In the genomic region with DNA sequence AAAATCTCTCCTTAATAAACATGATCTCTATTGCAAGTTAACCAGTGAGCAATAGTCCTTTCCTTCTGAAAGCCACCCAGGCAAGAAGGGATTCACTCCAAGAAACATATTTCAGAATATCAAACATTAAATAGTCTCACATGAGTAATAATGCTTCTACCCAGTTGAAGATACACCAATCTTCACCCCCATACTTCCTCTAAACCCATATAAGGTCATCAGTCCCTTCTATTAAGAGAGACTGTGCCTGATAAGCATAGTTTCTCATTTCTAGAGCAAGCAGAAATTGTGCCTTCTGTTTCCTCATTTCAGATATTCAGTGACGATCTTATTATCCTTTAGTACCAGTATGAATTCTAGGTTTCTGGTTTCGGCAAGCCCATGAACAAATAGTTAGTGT, we compare ENCODE assay signal across 22 cellular contexts.
"Had no signal": no experiment of that assay in that cellular context is flagged by ENCODE, and none has a peak within 500 bp of the region (broad histone marks: within the 10 kb centered on the region; RNA-seq: fewer than 3 reads in every experiment).

No MANE protein-coding gene starts in this region.

- H3K4me3 ChIP-seq: dorsolateral prefrontal cortex, esophagus muscularis mucosa, gastrocnemius medialis, mucosa of descending colon, ovary, testis, tibial nerve, upper lobe of right lung, vagina had no signal

- H3K4me1 ChIP-seq: esophagus muscularis mucosa, gastrocnemius medialis, testis, tibial nerve, upper lobe of right lung, vagina had no signal

- H3K27me3 ChIP-seq: dorsolateral prefrontal cortex, esophagus muscularis mucosa, gastrocnemius medialis, ovary, testis, tibial nerve, upper lobe of right lung, vagina had no signal

- H3K9me3 ChIP-seq: gastrocnemius medialis, mucosa of descending colon, ovary, testis, upper lobe of right lung, vagina had no signal

- H3K36me3 ChIP-seq: esophagus muscularis mucosa, gastrocnemius medialis, ovary, tibial nerve, upper lobe of right lung, vagina had no signal

- FAIRE-seq: small intestine had no signal

- H3K27ac Mint-ChIP-seq: progenitor cell of endocrine pancreas; stimulated activated naive CD8-positive, alpha-beta T cell treated with anti-CD3 and anti-CD28 coated beads, Interleukin-15, Interleukin-2, amounts not matched to agents 100 ng/mL and 50 ng/mL, for 24 hours had no signal

- DNase-seq: cortex of kidney; dorsolateral prefrontal cortex; effector CD8-positive, alpha-beta T cell; gastrocnemius medialis; glutamatergic neuron; islet precursor cell; mucosa of descending colon; naive thymus-derived CD8-positive, alpha-beta T cell; ovary; right cardiac atrium; small intestine; stimulated activated CD4-positive, alpha-beta T cell treated with anti-CD3 and anti-CD28 coated beads, Interleukin-12 subunit alpha, Interleukin-12 subunit beta, amount 100 ng/mL, for 4 hours; stimulated activated CD4-positive, alpha-beta T cell treated with anti-CD3 and anti-CD28 coated beads, Interleukin-2, amount 100 ng/mL, for 48 hours; testis; upper lobe of right lung had no signal

- H3K4me3 Mint-ChIP-seq: stimulated activated naive CD8-positive, alpha-beta T cell treated with anti-CD3 and anti-CD28 coated beads, Interleukin-15, Interleukin-2, amounts not matched to agents 100 ng/mL and 50 ng/mL, for 24 hours had no signal

- H3K27me3 Mint-ChIP-seq: naive thymus-derived CD8-positive, alpha-beta T cell; progenitor cell of endocrine pancreas; stimulated activated naive CD8-positive, alpha-beta T cell treated with anti-CD3 and anti-CD28 coated beads, Interleukin-15, Interleukin-2, amounts not matched to agents 100 ng/mL and 50 ng/mL, for 24 hours had no signal

- ATAC-seq: gastrocnemius medialis; left lobe of liver; mucosa of descending colon; naive thymus-derived CD8-positive, alpha-beta T cell; right cardiac atrium; upper lobe of right lung had no signal

- H3K27ac ChIP-seq: dorsolateral prefrontal cortex, epithelial cell of prostate, esophagus muscularis mucosa, gastrocnemius medialis, ovary, testis, tibial nerve, upper lobe of right lung, vagina had no signal
